ENCODE assay signal across 9 cellular contexts in genomic region chr17:35726609-35727460, GRCh38. TPM values are rescaled to one million over a fixed set of nuclear protein-coding genes. Genes with fewer than 3 reads are reported as not detected.
DNase-seq lines count a peak whose midpoint lies in the region; ATAC-seq and TF ChIP-seq lines count a peak whose summit lies in the region.
"Had no signal": no experiment of that assay in that cellular context is flagged by ENCODE, and none has a peak within 500 bp of the region (broad histone marks: within the 10 kb centered on the region; RNA-seq: fewer than 3 reads in every experiment).

No MANE protein-coding gene starts in this region.

- ATAC-seq in stimulated activated naive CD8-positive, alpha-beta T cell treated with anti-CD3 and anti-CD28 coated beads, Interleukin-15, amount 100 ng/mL, for 72 hours: no peak

- no peak for TF ChIP-seq EP300 in ovary (IDR thresholded peaks at IDR 0.05)

- H3K27ac ChIP-seq in ovary: no peak overlapping the region

- H3K9me3 Mint-ChIP-seq in stimulated activated naive CD8-positive, alpha-beta T cell treated with anti-CD3 and anti-CD28 coated beads, Interleukin-15, amount 100 ng/mL, for 72 hours: no peaks in the 10 kb centered on the region
- H3K9me3 Mint-ChIP-seq: activated CD4-positive, alpha-beta memory T cell treated with anti-CD3 and anti-CD28 coated beads for 36 hours had no signal

- no peaks in the 10 kb centered on the region for H3K36me3 ChIP-seq in ovary

- H3K9me3 ChIP-seq in ovary: no peaks in the 10 kb centered on the region

- WGBS in ovary, 3 donors: 44 to 50% (median 45%) methylated on average over 9 of the region's 9 CpGs

- no peak overlapping the region for H3K27ac Mint-ChIP-seq in stimulated activated naive CD8-positive, alpha-beta T cell treated with anti-CD3 and anti-CD28 coated beads, Interleukin-15, amount 100 ng/mL, for 72 hours
- H3K27ac Mint-ChIP-seq: activated CD4-positive, alpha-beta memory T cell treated with anti-CD3 and anti-CD28 coated beads for 36 hours had no signal

- H3K27me3 Mint-ChIP-seq in stimulated activated naive CD8-positive, alpha-beta T cell treated with anti-CD3 and anti-CD28 coated beads, Interleukin-15, amount 100 ng/mL, for 72 hours: no peaks in the 10 kb centered on the region
- H3K27me3 Mint-ChIP-seq: activated CD4-positive, alpha-beta memory T cell treated with anti-CD3 and anti-CD28 coated beads for 36 hours had no signal

- no peak for TF ChIP-seq CTCF in ovary (IDR thresholded peaks at IDR 0.05)

- peaks cover 22% of the 10 kb centered on the region for H3K4me1 Mint-ChIP-seq in stimulated activated naive CD8-positive, alpha-beta T cell treated with anti-CD3 and anti-CD28 coated beads, Interleukin-15, amount 100 ng/mL, for 72 hours

- H3K4me1 ChIP-seq in ovary (ENCODE audit: insufficient read depth): peaks cover 10% of the 10 kb centered on the region

- H3K4me3 ChIP-seq in ovary: no peak overlapping the region

- H3K4me3 Mint-ChIP-seq in stimulated activated naive CD8-positive, alpha-beta T cell treated with anti-CD3 and anti-CD28 coated beads, Interleukin-15, amount 100 ng/mL, for 72 hours: no peak overlapping the region
- H3K4me3 Mint-ChIP-seq: activated CD4-positive, alpha-beta memory T cell treated with anti-CD3 and anti-CD28 coated beads for 36 hours had no signal

- TF ChIP-seq POLR2A in ovary (IDR thresholded peaks at IDR 0.05): no peak

- intact Hi-C loops in ovary (cut with DNase I): no loop called here

- DNase-seq in DMS 273 (lab: John Stamatoyannopoulos, UW; ENCODE audit: unreplicated experiment): peak; percentile 85
- DNase-seq in LoVo (ENCODE audit: low spot score): peak; percentile 15
- DNase-seq in epidermal melanocyte (ENCODE audit: insufficient read length, low spot score): peak; percentile 75
- DNase-seq in ovary: peak in 4 of 5 donors; percentile 43 to 68 (median 62)
- no peak for DNase-seq in activated CD4-positive, CD25-positive, alpha-beta regulatory T cell treated with anti-CD3 and anti-CD28 coated beads, Interleukin-2, amount 50 U/mL, for 72 hours
- no peak for DNase-seq in GM19240 (ENCODE audit: insufficient read length, low spot score)
- no peak for DNase-seq in stimulated activated CD8-positive, alpha-beta memory T cell treated with anti-CD3 and anti-CD28 coated beads, Interleukin-4, amount 100 ng/mL, for 48 hours
- no peak for DNase-seq in stimulated activated naive CD8-positive, alpha-beta T cell treated with anti-CD3 and anti-CD28 coated beads, Interleukin-15, amount 100 ng/mL, for 72 hours
- DNase-seq: activated CD4-positive, alpha-beta memory T cell treated with anti-CD3 and anti-CD28 coated beads for 36 hours had no signal

- no peaks in the 10 kb centered on the region for H3K27me3 ChIP-seq in ovary

RNA-seq across cellular contexts. Expression of gene RASL10B, which starts 4.6 kb away (rescaled TPM):
- total RNA-seq in ovary: 10 to 100 TPM in 1 of 7 donors, 1 to 10 TPM in 6; 5.1 to 14.8 (median 6.7) TPM
- polyA plus RNA-seq in ovary: 1 to 10 TPM; 2.3 to 4.8 TPM

RNA-seq across cellular contexts. Expression of gene GAS2L2, which starts 26.2 kb away (rescaled TPM):
- total RNA-seq in ovary: 1 to 10 TPM in 2 of 7 donors, under 1 TPM in 3, not detected in 2; 0.37 to 9.0 (median 0.62) TPM
- under 1 TPM in 1 of 2 donors, not detected in 1; 0.02 TPM for polyA plus RNA-seq in ovary
- total RNA-seq: activated CD4-positive, alpha-beta memory T cell treated with anti-CD3 and anti-CD28 coated beads for 36 hours had no signal

RNA-seq across cellular contexts. Expression of gene C17orf50, which starts 33.9 kb away (rescaled TPM):
- total RNA-seq in ovary: not detected
- polyA plus RNA-seq in ovary: not detected
- total RNA-seq: activated CD4-positive, alpha-beta memory T cell treated with anti-CD3 and anti-CD28 coated beads for 36 hours had no signal

Comparison
In these comparisons a context has a peak if more than half of its experiments do, and no peak if none do; other contexts are left out.
1. DNase-seq: peak in DMS 273 (single experiment), LoVo (single experiment), epidermal melanocyte (single experiment) and ovary (4 of 5); none in activated CD4-positive, CD25-positive, alpha-beta regulatory T cell treated with anti-CD3 and anti-CD28 coated beads, Interleukin-2, amount 50 U/mL, for 72 hours (single experiment), GM19240 (single experiment), stimulated activated CD8-positive, alpha-beta memory T cell treated with anti-CD3 and anti-CD28 coated beads, Interleukin-4, amount 100 ng/mL, for 48 hours (single experiment) and stimulated activated naive CD8-positive, alpha-beta T cell treated with anti-CD3 and anti-CD28 coated beads, Interleukin-15, amount 100 ng/mL, for 72 hours (0 of 2).